In genomic region chr13:32234914-32235313, GRCh38 we compare ENCODE assay signal across 31 cellular contexts.
DNase-seq lines count a peak whose midpoint lies in the region; ATAC-seq, FAIRE-seq and TF ChIP-seq lines count a peak whose summit lies in the region.
"Had no signal": no experiment of that assay in that cellular context is flagged by ENCODE, and none has a peak within 500 bp of the region (broad histone marks: within the 10 kb centered on the region; RNA-seq: fewer than 3 reads in every experiment).

No MANE protein-coding gene starts in this region.

- WGBS in heart left ventricle, 4 donors, result 78 to 81% (median 79%) methylated on average over 2 of the region's 2 CpGs
- WGBS in K562 (ENCODE audit: insufficient coverage, low coverage, missing lambda C conversion rate), result 0% methylated on average over 2 of the region's 2 CpGs

- TF ChIP-seq POLR2A in heart left ventricle (IDR thresholded peaks at IDR 0.05), result no peak
- TF ChIP-seq POLR2A in K562 (conservative IDR thresholded peaks at IDR 0.05), result no peak

- H3K4me1 ChIP-seq in heart left ventricle (peaks cover 0 to 16% (median 2%) of the 10 kb centered on the region in 12 donors), K562 (replicated peaks in 1 of 2; ENCODE audit: control insufficient read depth in 2 of 2, insufficient read depth in 2 of 2, low read length in 2 of 2) (no peaks in the 10 kb centered on the region), upper lobe of right lung (peaks cover 4% of the 10 kb centered on the region)
- H3K4me1 ChIP-seq: esophagus squamous epithelium, left lung, psoas muscle, thyroid gland had no signal

- no peak for FAIRE-seq in K562 (lab: Jason Lieb, UNC)
- no peak for FAIRE-seq in frontal cortex (lab: Jason Lieb, UNC)

- H3K27me3 Mint-ChIP-seq in natural killer cell (ENCODE audit: low read depth in 2 of 2), result no peaks in the 10 kb centered on the region
- H3K27me3 Mint-ChIP-seq: activated B cell treated with CpG ODN at 0.5 μM for 24 hours; B cell; dendritic cell treated with granulocyte-macrophage colony-stimulating factor and Interleukin-4, amounts not matched to agents 40 ng/mL and 50 ng/mL, for 4 days; naive thymus-derived CD4-positive, alpha-beta T cell had no signal

- POLR2A ChIA-PET in K562 (lab: Yijun Ruan, JAX), result no interaction called here

- H3K79me2 ChIP-seq in K562 (ENCODE audit: control insufficient read depth, insufficient read depth, low read length), result no peaks in the 10 kb centered on the region

- ATAC-seq in heart left ventricle (peak in 3 of 4 donors; percentile 19 to 52 (median 29)), K562 (peak; percentile 48; the same call in 2 of the 3 replicates), upper lobe of right lung (peak; percentile 20), natural killer cell (no peak)
- ATAC-seq: gastroesophageal sphincter; left lung; naive thymus-derived CD4-positive, alpha-beta T cell; psoas muscle had no signal

- BruUV-seq in K562 (replicated peaks; lab: Mats Ljungman, UMichigan), result no TSS peak

- TF ChIP-seq CTCF in heart left ventricle (IDR thresholded peaks at IDR 0.05) (no peak), K562 (IDR thresholded peaks at IDR 0.05 in 2 of 3, conservative IDR thresholded peaks at IDR 0.05 in 1 of 3; ENCODE audit: insufficient read depth in 2 of 3, low read depth in 1 of 3, low read length in 3 of 3) (no peak), upper lobe of right lung (IDR thresholded peaks at IDR 0.05) (no peak), natural killer cell (IDR thresholded peaks at IDR 0.05) (no peak)

- H3K36me3 ChIP-seq in heart left ventricle, result peaks cover 0 to 99% (median 59%) of the 10 kb centered on the region in 9 donors
- no peaks in the 10 kb centered on the region for H3K36me3 ChIP-seq in MG63
- no peaks in the 10 kb centered on the region for H3K36me3 ChIP-seq in K562 (ENCODE audit: control insufficient read depth, insufficient read depth, low read length)
- H3K36me3 ChIP-seq in upper lobe of right lung, result peaks cover 24% of the 10 kb centered on the region
- H3K36me3 ChIP-seq: cardiac muscle cell, thyroid gland had no signal

- no peak for TF ChIP-seq EP300 in K562 (IDR thresholded peaks at IDR 0.05; ENCODE audit: low read length)

- H3K4me3 ChIP-seq in heart left ventricle (no peak overlapping the region), MG63 (no peak overlapping the region), K562 (no peak overlapping the region), upper lobe of right lung (no peak overlapping the region)
- H3K4me3 ChIP-seq: cardiac muscle cell, esophagus squamous epithelium, gastroesophageal sphincter, left lung, PC-9, psoas muscle, stomach, thyroid gland had no signal

- H4K20me1 ChIP-seq in K562 (replicated peaks; ENCODE audit: control insufficient read depth, insufficient read depth, low read length), result no peaks in the 10 kb centered on the region

- in situ Hi-C loops in K562 (cut with MboI), result no loop called here

- CTCF ChIA-PET in K562 (lab: Yijun Ruan, JAX; ENCODE audit: low intra/inter-chr PET ratio), result no interaction called here

- H3K4me3 Mint-ChIP-seq in natural killer cell, result no peak overlapping the region
- H3K4me3 Mint-ChIP-seq: activated B cell treated with CpG ODN at 0.5 μM for 24 hours; activated naive CD4-positive, alpha-beta T cell treated with anti-CD3 and anti-CD28 coated beads for 36 hours; B cell; dendritic cell treated with granulocyte-macrophage colony-stimulating factor and Interleukin-4, amounts not matched to agents 40 ng/mL and 50 ng/mL, for 4 days; naive thymus-derived CD4-positive, alpha-beta T cell had no signal

- H3K36me3 Mint-ChIP-seq in natural killer cell, result no peaks in the 10 kb centered on the region

- H2AFZ ChIP-seq in K562 (ENCODE audit: low read depth, low read length), result no peak overlapping the region
- H2AFZ ChIP-seq: PC-9 had no signal

- H3K9me3 ChIP-seq in heart left ventricle (no peaks in the 10 kb centered on the region), MG63 (no peaks in the 10 kb centered on the region), K562 (replicated peaks; ENCODE audit: control insufficient read depth, insufficient read depth, low read depth, low read length) (no peaks in the 10 kb centered on the region), upper lobe of right lung (no peaks in the 10 kb centered on the region)
- H3K9me3 ChIP-seq: esophagus squamous epithelium, gastroesophageal sphincter, left lung, psoas muscle, stomach, thyroid gland had no signal

- H3K4me2 ChIP-seq in K562 (ENCODE audit: insufficient read depth, low read length), result no peak overlapping the region
- H3K4me2 ChIP-seq: PC-9 had no signal

- no peaks in the 10 kb centered on the region for H3K4me1 Mint-ChIP-seq in natural killer cell
- H3K4me1 Mint-ChIP-seq: activated B cell treated with CpG ODN at 0.5 μM for 24 hours, B cell had no signal

- H3K9me3 Mint-ChIP-seq in natural killer cell, result no peaks in the 10 kb centered on the region
- H3K9me3 Mint-ChIP-seq: activated B cell treated with CpG ODN at 0.5 μM for 24 hours; activated naive CD4-positive, alpha-beta T cell treated with anti-CD3 and anti-CD28 coated beads for 36 hours; dendritic cell treated with granulocyte-macrophage colony-stimulating factor and Interleukin-4, amounts not matched to agents 40 ng/mL and 50 ng/mL, for 4 days had no signal

- no peak for DNase-seq in heart left ventricle
- no peak for DNase-seq in cardiac septum (ENCODE audit: low spot score)
- DNase-seq in MG63, result peak; percentile 24
- no peak for DNase-seq in K562 (ENCODE audit: extremely low read depth in 1 of 4, low spot score in 3 of 4)
- DNase-seq in upper lobe of right lung, result no peak
- DNase-seq in natural killer cell, result no peak
- DNase-seq in stimulated activated CD8-positive, alpha-beta memory T cell treated with anti-CD3 and anti-CD28 coated beads, Interleukin-4, amount 100 ng/mL, for 48 hours, result no peak
- DNase-seq in frontal cortex (ENCODE audit: low spot score in 2 of 2), result no peak
- DNase-seq: activated B cell treated with CpG ODN at 0.5 μM for 24 hours; activated naive CD4-positive, alpha-beta T cell treated with anti-CD3 and anti-CD28 coated beads for 36 hours; amygdala; DMS53; esophagus squamous epithelium; GDM1; GOT3; left lung; NCI-H1436 treated with DMSO at 0.1 percent for 48 hours; NCI-H524; NK-92 treated with Interleukin-12 subunit alpha and Interleukin-12 subunit beta, amount 100 ng/mL, for 24 hours; nucleus accumbens; PC-9; psoas muscle; SHP77; stomach; T1000; thyroid gland had no signal

- H3K27ac ChIP-seq in heart left ventricle, result no peak overlapping the region
- H3K27ac ChIP-seq in K562 (ENCODE audit: extremely low read depth, low read depth, low read length), result no peak overlapping the region
- H3K27ac ChIP-seq in upper lobe of right lung, result no peak overlapping the region
- H3K27ac ChIP-seq: cardiac muscle cell, esophagus squamous epithelium, gastroesophageal sphincter, left lung, PC-9, psoas muscle, thyroid gland had no signal

- H3K27me3 ChIP-seq in heart left ventricle (no peaks in the 10 kb centered on the region), MG63 (no peaks in the 10 kb centered on the region), K562 (ENCODE audit: control insufficient read depth in 2 of 2, insufficient read depth in 2 of 2, low read length in 2 of 2) (peaks cover 0 to 11% of the 10 kb centered on the region in 2 experiments; a peak in 2 of 5 replicates), upper lobe of right lung (no peaks in the 10 kb centered on the region)
- H3K27me3 ChIP-seq: cardiac muscle cell, esophagus squamous epithelium, gastroesophageal sphincter, left lung, stomach, thyroid gland had no signal

- H3K9me1 ChIP-seq in K562 (ENCODE audit: control insufficient read depth, insufficient read depth, low read length), result no peaks in the 10 kb centered on the region

- no peak overlapping the region for H3K9ac ChIP-seq in K562 (ENCODE audit: insufficient read depth in 1 of 2, low read depth in 2 of 2, low read length in 2 of 2)

- no peak overlapping the region for H3K27ac Mint-ChIP-seq in natural killer cell
- H3K27ac Mint-ChIP-seq: activated B cell treated with CpG ODN at 0.5 μM for 24 hours; activated naive CD4-positive, alpha-beta T cell treated with anti-CD3 and anti-CD28 coated beads for 36 hours; B cell; dendritic cell treated with granulocyte-macrophage colony-stimulating factor and Interleukin-4, amounts not matched to agents 40 ng/mL and 50 ng/mL, for 4 days had no signal

- intact Hi-C loops in heart left ventricle (cut with DNase I) (loop anchor here in 1 of 10 donors (5.0 kb wide), 1 partner anchor 58 kb away; no protein-coding TSS in a partner anchor), cardiac septum (cut with DNase I) (loop anchor here (10.0 kb wide), 1 partner anchor 60 kb away; no protein-coding TSS in a partner anchor), K562 (cut with micrococcal nuclease) (no loop called here), upper lobe of right lung (cut with DNase I) (no loop called here), natural killer cell (cut with micrococcal nuclease) (no loop called here)

- no peak for TF ChIP-seq RAD21 in K562 (CRISPR knock-in tag; conservative IDR thresholded peaks at IDR 0.05 in 1 of 2, IDR thresholded peaks at IDR 0.05 in 1 of 2)

TF ChIP-seq in K562, 482 proteins besides CTCF, POLR2A, EP300 and RAD21:
- TF ChIP-seq NFIX (CRISPR knock-in tag; IDR thresholded peaks at IDR 0.05; ENCODE audit: low read depth) (peak; percentile 11; the same call in 1 of the 2 replicates), MECOM (CRISPR knock-in tag; IDR thresholded peaks at IDR 0.05) (no peak), NFXL1 (CRISPR knock-in tag; IDR thresholded peaks at IDR 0.05) (no peak), KDM2B (CRISPR knock-in tag; IDR thresholded peaks at IDR 0.05) (no peak), NFIC (IDR thresholded peaks at IDR 0.05) (peak; percentile 69), FOXP1 (CRISPR knock-in tag; IDR thresholded peaks at IDR 0.05) (no peak), MED1 (CRISPR knock-in tag; IDR thresholded peaks at IDR 0.05; ENCODE audit: borderline replicate concordance) (no peak)

Comparison
In these comparisons a context has a peak if more than half of its experiments do, and no peak if none do; other contexts are left out.
1. ATAC-seq: peak in heart left ventricle (3 of 4), K562 (single experiment) and upper lobe of right lung (single experiment); none in natural killer cell (0 of 3).